13 cellular contexts compared by ENCODE assay signal in genomic region chr1:24319962-24320361, GRCh38. TPM values are rescaled to one million over a fixed set of nuclear protein-coding genes. Genes with fewer than 3 reads are reported as not detected.
DNase-seq lines count a peak whose midpoint lies in the region; ATAC-seq and TF ChIP-seq lines count a peak whose summit lies in the region.
"Had no signal": no experiment of that assay in that cellular context is flagged by ENCODE, and none has a peak within 500 bp of the region (broad histone marks: within the 10 kb centered on the region; RNA-seq: fewer than 3 reads in every experiment).

No MANE protein-coding gene starts in this region.

- intact Hi-C loops in posterior vena cava (cut with DNase I) = no loop called here

- H3K27me3 ChIP-seq in foreskin keratinocyte = no peaks in the 10 kb centered on the region

- no peak for TF ChIP-seq CTCF in foreskin keratinocyte (conservative IDR thresholded peaks at IDR 0.05)

- H3K4me3 ChIP-seq in SK-N-MC = peak overlapping the region; percentile 80
- peak overlapping the region; percentile 30 to 55 (median 39) for H3K4me3 ChIP-seq in skin epidermis

- peaks cover 64% of the 10 kb centered on the region for H3K4me1 ChIP-seq in foreskin keratinocyte

- ATAC-seq in foreskin keratinocyte (no peak), GM18861 (IDR thresholded peaks at IDR 0.05; ENCODE audit: unreplicated experiment) (no peak)

- H3K9ac ChIP-seq in SK-N-MC (ENCODE audit: insufficient read length) = no peak overlapping the region

- H3K36me3 ChIP-seq in SK-N-MC (ENCODE audit: insufficient read depth, low read length) = no peaks in the 10 kb centered on the region
- H3K36me3 ChIP-seq: brain microvascular endothelial cell, neutrophil had no signal

- H3K27ac ChIP-seq in SK-N-MC = peak overlapping the region; percentile 71
- H3K27ac ChIP-seq in foreskin keratinocyte = peak overlapping the region; percentile 100
- H3K27ac ChIP-seq in skin epidermis = peak overlapping the region in 20 of 21 experiments; percentile 15 to 95 (median 76)
- H3K27ac ChIP-seq: brain microvascular endothelial cell, neutrophil had no signal

- H3K9me3 ChIP-seq in SK-N-MC (ENCODE audit: low read depth, low read length) = no peaks in the 10 kb centered on the region
- H3K9me3 ChIP-seq: neutrophil had no signal

- DNase-seq in DMS53 (lab: John Stamatoyannopoulos, UW) (peak; percentile 55), DMS53 treated with DMSO at 0.1 percent for 48 hours (lab: John Stamatoyannopoulos, UW; ENCODE audit: unreplicated experiment) (no peak), SK-N-MC (ENCODE audit: low read depth, low spot score) (no peak), foreskin keratinocyte (no peak), posterior vena cava (ENCODE audit: low spot score) (no peak)
- DNase-seq in activated CD4-positive, alpha-beta T cell treated with anti-CD3 and anti-CD28 coated beads, Interleukin-2, amount 50 U/mL, for 48 hours = no peak
- DNase-seq: 8988T, brain microvascular endothelial cell had no signal

RNA-seq across cellular contexts. Expression of gene GRHL3, which starts 0.8 kb away (rescaled TPM):
- total RNA-seq in foreskin keratinocyte (2.2 and 2.5 TPM in 2 replicates), posterior vena cava (under 1 TPM; 0.14 to 0.19 TPM)
- polyA plus RNA-seq in foreskin keratinocyte = 1.2 and 1.5 TPM in 2 replicates
- total RNA-seq: activated T-helper 2 cell treated with anti-CD3 and anti-CD28 coated beads, Interferon-gamma antibody, Interleukin-2, Interleukin-4, amounts not matched to agents 10 μg/mL and 5 μg/mL and 100 μg/mL, durations not matched to agents 14 hours and 24 hours and 36 hours; T-helper 2 cell treated with Interferon-gamma antibody and Interleukin-4, amounts not matched to agents 100 ng/mL and 5 ng/mL, for 36 hours had no signal
